ENCODE assay signal across 9 cellular contexts in the genomic region with DNA sequence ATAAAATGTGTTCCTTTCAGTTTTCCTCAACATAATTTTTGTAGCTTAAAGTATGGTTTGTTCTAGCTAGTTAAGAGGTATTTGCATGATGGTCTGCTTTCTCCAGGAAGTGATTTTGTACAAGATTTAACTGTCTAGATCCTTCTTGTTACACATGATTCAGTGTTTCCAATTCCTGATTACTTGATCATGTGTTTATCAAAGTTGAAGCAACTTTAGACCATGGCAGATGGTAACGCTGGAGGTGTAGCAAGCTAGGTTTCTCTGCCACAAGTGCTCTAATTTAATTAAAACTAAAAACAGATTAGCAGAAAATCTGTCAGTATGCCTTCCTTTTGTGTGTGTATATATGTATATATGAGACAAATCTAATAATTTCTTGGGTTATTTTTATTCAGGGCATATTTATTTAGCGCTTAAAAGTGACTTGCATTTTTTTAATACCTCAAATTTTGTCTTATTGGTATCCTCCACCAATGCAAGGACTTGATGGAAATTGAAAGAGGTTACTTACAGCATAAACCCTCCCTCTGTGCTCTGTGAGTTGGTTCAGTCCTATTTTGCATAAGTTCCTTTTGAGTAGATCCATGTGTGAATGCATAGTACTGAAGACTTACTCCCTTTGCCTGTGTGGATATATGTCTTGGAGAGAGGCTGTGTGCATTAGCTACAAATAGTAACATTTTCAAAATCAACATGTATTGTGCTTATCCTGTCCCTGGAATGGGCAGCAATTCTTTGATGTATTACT.
A peak's percentile ranks its signal among the peaks of the same experiment; 100 is the strongest.
DNase-seq lines count a peak whose midpoint lies in the region; ATAC-seq, FAIRE-seq and TF ChIP-seq lines count a peak whose summit lies in the region.
"Had no signal": no experiment of that assay in that cellular context is flagged by ENCODE, and none has a peak within 500 bp of the region (broad histone marks: within the 10 kb centered on the region; RNA-seq: fewer than 3 reads in every experiment).

No MANE protein-coding gene starts in this region.

- no peak for FAIRE-seq in GM12891 (lab: Jason Lieb, UNC)

- ATAC-seq in HG02938 (IDR thresholded peaks at IDR 0.05; ENCODE audit: unreplicated experiment) (no peak), GM21737 (IDR thresholded peaks at IDR 0.05; ENCODE audit: unreplicated experiment) (no peak)
- ATAC-seq: foreskin keratinocyte had no signal

- peak; percentile 37 for DNase-seq in Daoy (ENCODE audit: low read depth)
- peak; percentile 93 for DNase-seq in NCI-H146 (lab: John Stamatoyannopoulos, UW)
- DNase-seq in amniotic epithelial cell (ENCODE audit: low read depth), result peak; percentile 76
- DNase-seq in medulla oblongata (ENCODE audit: extremely low spot score), result peak; percentile 63
- no peak for DNase-seq in T-helper 9 cell
- no peak for DNase-seq in GM12891 (ENCODE audit: insufficient read length, low spot score)

- TF ChIP-seq POLR2A in GM12891 (IDR thresholded peaks at IDR 0.05; ENCODE audit: low read depth, low read length), result no peak

TF ChIP-seq in GM12891, 5 proteins besides CTCF, POLR2A, EP300 and RAD21:
- TF ChIP-seq PAX5 (IDR thresholded peaks at IDR 0.05; ENCODE audit: insufficient read depth, low read length, severe bottlenecking) (no peak), TAF1 (IDR thresholded peaks at IDR 0.05; ENCODE audit: low read depth, low read length) (no peak), POLR2AphosphoS5 (IDR thresholded peaks at IDR 0.05; ENCODE audit: low read depth, low read length) (no peak), SPI1 (IDR thresholded peaks at IDR 0.05; ENCODE audit: low read depth, low read length) (no peak), POU2F2 (IDR thresholded peaks at IDR 0.05; ENCODE audit: low read depth, low read length) (no peak)

Comparison
In these comparisons a context has a peak if more than half of its experiments do, and no peak if none do; other contexts are left out.
1. DNase-seq: peak in Daoy (single experiment), NCI-H146 (single experiment), amniotic epithelial cell (single experiment) and medulla oblongata (single experiment); none in T-helper 9 cell (single experiment) and GM12891 (single experiment).